ENCODE assay signal across 1 cellular context in genomic region chr20:37901667-37902503, GRCh38.
A peak's percentile ranks its signal among the peaks of the same experiment; 100 is the strongest.
TF ChIP-seq lines count a peak whose summit lies in the region.

No MANE protein-coding gene starts in this region.

TF ChIP-seq in SK-N-SH, 30 proteins besides CTCF, POLR2A, EP300 and RAD21 (continued from another document):
- peak; percentile 92 for TF ChIP-seq REST (IDR thresholded peaks at IDR 0.05; ENCODE audit: low read depth, low read length)
TF ChIP-seq in SK-N-SH: peak in this region for 4.
